Comparison of ENCODE assay signal across 22 cellular contexts in genomic region chr18:12086249-12086648, GRCh38. TPM values are rescaled to one million over a fixed set of nuclear protein-coding genes. Genes with fewer than 3 reads are reported as not detected.
DNase-seq lines count a peak whose midpoint lies in the region; ATAC-seq, FAIRE-seq and TF ChIP-seq lines count a peak whose summit lies in the region.
"Had no signal": no experiment of that assay in that cellular context is flagged by ENCODE, and none has a peak within 500 bp of the region (broad histone marks: within the 10 kb centered on the region; RNA-seq: fewer than 3 reads in every experiment).

No MANE protein-coding gene starts in this region.

- H3K9me3 ChIP-seq in esophagus squamous epithelium (no peaks in the 10 kb centered on the region), small intestine (ENCODE audit: control insufficient read depth, low read depth) (no peaks in the 10 kb centered on the region)

- H3K27ac ChIP-seq in esophagus squamous epithelium, result peak overlapping the region in 3 of 4 donors; percentile 60 to 90 (median 65)
- peak overlapping the region in 1 of 2 donors; percentile 62 for H3K27ac ChIP-seq in small intestine (ENCODE audit: low read depth in 1 of 2, low read length in 1 of 2)
- H3K27ac ChIP-seq: 22Rv1, C4-2B, KMS-11 had no signal

- no peak for FAIRE-seq in small intestine (lab: Jason Lieb, UNC)
- FAIRE-seq: endometrium, islet of Langerhans had no signal

- peak; percentile 27 for DNase-seq in DMS153 (lab: John Stamatoyannopoulos, UW)
- DNase-seq in DMS153 treated with DMSO at 0.1 percent for 48 hours (lab: John Stamatoyannopoulos, UW; ENCODE audit: unreplicated experiment), result no peak
- DNase-seq in NCI-H345 treated with DMSO at 0.1 percent for 48 hours (lab: John Stamatoyannopoulos, UW; ENCODE audit: unreplicated experiment), result peak; percentile 11
- no peak for DNase-seq in esophagus squamous epithelium (lab: John Stamatoyannopoulos, UW)
- peak; percentile 89 for DNase-seq in small intestine
- DNase-seq in ecto neural progenitor cell (ENCODE audit: low spot score), result no peak
- DNase-seq: activated CD4-positive, alpha-beta T cell treated with anti-CD3 and anti-CD28 coated beads, Interleukin-2, amount 50 U/mL, for 1 hour; activated naive CD8-positive, alpha-beta T cell treated with anti-CD3 and anti-CD28 coated beads, Interleukin-2, amount 50 U/mL, for 24 hours; activated T-cell treated with anti-CD3 and anti-CD28 coated beads, Interleukin-2, amount 50 U/mL, for 4 hours; EL; HCEC 1CT; NCI-H1436; NCI-H748 treated with DMSO at 0.1 percent for 48 hours; T1000 had no signal

- H3K27me3 ChIP-seq in esophagus squamous epithelium (no peaks in the 10 kb centered on the region), small intestine (ENCODE audit: control insufficient read depth in 2 of 2, insufficient read depth in 2 of 2, low read length in 2 of 2) (no peaks in the 10 kb centered on the region)

- intact Hi-C loops in esophagus squamous epithelium (cut with DNase I), result no loop called here

- no peaks in the 10 kb centered on the region for H3K36me3 ChIP-seq in esophagus squamous epithelium
- no peaks in the 10 kb centered on the region for H3K36me3 ChIP-seq in small intestine (ENCODE audit: control insufficient read depth in 2 of 2, insufficient read depth in 2 of 2, low read length in 2 of 2)

- no peak for ATAC-seq in HG02571 (IDR thresholded peaks at IDR 0.05; ENCODE audit: unreplicated experiment)
- ATAC-seq in HG02610 (IDR thresholded peaks at IDR 0.05; ENCODE audit: unreplicated experiment), result no peak

- TF ChIP-seq CTCF in esophagus squamous epithelium (IDR thresholded peaks at IDR 0.05), result no peak

- H3K4me3 ChIP-seq in esophagus squamous epithelium (no peak overlapping the region), small intestine (ENCODE audit: low read depth in 1 of 2, low read length in 2 of 2) (no peak overlapping the region)

- 60 to 69% methylated on average over 1 to 4 of the region's 5 CpGs for WGBS in esophagus squamous epithelium, 2 donors
- WGBS in small intestine, 3 donors, result 8 to 65% (median 31%) methylated on average over 4 to 5 of the region's 5 CpGs

- no peak for TF ChIP-seq POLR2A in esophagus squamous epithelium (IDR thresholded peaks at IDR 0.05)

- H3K4me1 ChIP-seq in esophagus squamous epithelium (peaks cover 0 to 28% (median 0%) of the 10 kb centered on the region in 3 donors), small intestine (ENCODE audit: control insufficient read depth in 2 of 2, insufficient read depth in 1 of 2, low read depth in 1 of 2, low read length in 1 of 2) (no peaks in the 10 kb centered on the region)

RNA-seq across cellular contexts. Expression of gene ANKRD62, which starts 7.4 kb away (rescaled TPM):
- total RNA-seq in esophagus squamous epithelium, result under 1 TPM in 3 of 4 donors, not detected in 1; under 0.01 to 0.97 (median 0.27) TPM
- under 1 TPM in 1 of 3 donors, not detected in 2; 0.27 TPM for polyA plus RNA-seq in small intestine
- total RNA-seq: activated T-cell treated with anti-CD3 and anti-CD28 coated beads, Interleukin-2, amount 50 U/mL, for 4 hours; subcutaneous adipose tissue had no signal

Comparison
In these comparisons a context has a peak if more than half of its experiments do, and no peak if none do; other contexts are left out.
1. DNase-seq: peak in DMS153 (single experiment), NCI-H345 treated with DMSO at 0.1 percent for 48 hours (single experiment) and small intestine (single experiment); none in DMS153 treated with DMSO at 0.1 percent for 48 hours (single experiment), esophagus squamous epithelium (single experiment) and ecto neural progenitor cell (single experiment).